ENCODE assay signal across 25 cellular contexts in the genomic region with DNA sequence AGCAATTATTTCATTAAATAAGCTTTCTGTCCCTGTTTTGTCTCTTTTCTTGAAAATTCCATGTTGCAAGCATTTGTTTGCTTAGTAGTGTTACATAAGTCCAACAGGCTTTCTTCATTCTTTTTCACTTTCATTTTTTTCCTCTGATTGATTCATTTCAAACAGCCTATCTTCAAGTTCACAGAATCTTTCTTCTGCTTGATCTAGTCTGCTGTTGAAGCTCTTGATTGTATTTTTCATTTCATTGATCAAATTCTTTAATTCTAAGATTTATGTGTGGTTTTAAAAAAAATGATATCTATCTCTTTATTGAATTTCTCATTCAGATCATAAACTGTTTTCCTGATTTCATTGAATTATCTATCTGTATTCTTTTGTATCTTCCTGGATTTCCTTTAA. TPM values are rescaled to one million over a fixed set of nuclear protein-coding genes. Genes with fewer than 3 reads are reported as not detected.
A peak's percentile ranks its signal among the peaks of the same experiment; 100 is the strongest.
DNase-seq lines count a peak whose midpoint lies in the region; ATAC-seq, FAIRE-seq and TF ChIP-seq lines count a peak whose summit lies in the region.
"Had no signal": no experiment of that assay in that cellular context is flagged by ENCODE, and none has a peak within 500 bp of the region (broad histone marks: within the 10 kb centered on the region; RNA-seq: fewer than 3 reads in every experiment).

No MANE protein-coding gene starts in this region.

- H3K27me3 Mint-ChIP-seq in activated CD8-positive, alpha-beta T cell treated with anti-CD3 and anti-CD28 coated beads, Interleukin-2, amount 10 ng/mL, durations not matched to agents 7 days and 5 days (ENCODE audit: low read depth): peaks cover 36% of the 10 kb centered on the region
- peaks cover 34% of the 10 kb centered on the region for H3K27me3 Mint-ChIP-seq in stimulated activated memory B cell treated with anti-CD40 and anti-IgM and Interleukin-4, amounts not matched to agents 10 μg/mL and 1 μg/mL and 100 μg/mL, for 72 hours

- H3K4me3 ChIP-seq in HepG2 (replicated peaks in 1 of 3; ENCODE audit: insufficient read depth in 1 of 3, low read depth in 2 of 3, low read length in 3 of 3): no peak overlapping the region
- no peak overlapping the region for H3K4me3 ChIP-seq in right lobe of liver
- no peak overlapping the region for H3K4me3 ChIP-seq in kidney (ENCODE audit: low read length in 2 of 2)
- H3K4me3 ChIP-seq: A549; BLaER1 treated with 17β-estradiol and CSF1 and Interleukin-3, amounts not matched to agents 10 nM and 100 nM; GM12878; GM23338 had no signal

- intact Hi-C loops in HepG2 (cut with micrococcal nuclease; ENCODE audit: unreplicated experiment): no loop called here
- intact Hi-C loops in right lobe of liver (cut with DNase I): no loop called here
- intact Hi-C loops in kidney (cut with DNase I): no loop called here

- H3K4me1 ChIP-seq in HepG2 (ENCODE audit: insufficient read depth, low read length): no peaks in the 10 kb centered on the region
- no peaks in the 10 kb centered on the region for H3K4me1 ChIP-seq in right lobe of liver
- H3K4me1 ChIP-seq in kidney (ENCODE audit: control insufficient read depth in 1 of 2, insufficient read depth in 1 of 2, low read depth in 1 of 2, low read length in 2 of 2): no peaks in the 10 kb centered on the region
- H3K4me1 ChIP-seq: A549, BE2C had no signal

- H2AFZ ChIP-seq in HepG2 (ENCODE audit: low read length): no peak overlapping the region
- H2AFZ ChIP-seq: GM23338 had no signal

- H3K27me3 ChIP-seq in HepG2 (ENCODE audit: control insufficient read depth in 1 of 2, insufficient read depth in 2 of 2, low read length in 2 of 2): peaks cover 0 to 3% of the 10 kb centered on the region in 2 experiments; a peak in 1 of 5 replicates
- H3K27me3 ChIP-seq in right lobe of liver: no peaks in the 10 kb centered on the region
- H3K27me3 ChIP-seq: BE2C; BLaER1 treated with 17β-estradiol and CSF1 and Interleukin-3, amounts not matched to agents 10 nM and 100 nM had no signal

- peaks cover 9% of the 10 kb centered on the region for H3K9me3 Mint-ChIP-seq in activated CD8-positive, alpha-beta T cell treated with anti-CD3 and anti-CD28 coated beads, Interleukin-2, amount 10 ng/mL, durations not matched to agents 7 days and 5 days (ENCODE audit: insufficient read depth)
- H3K9me3 Mint-ChIP-seq in stimulated activated memory B cell treated with anti-CD40 and anti-IgM and Interleukin-4, amounts not matched to agents 10 μg/mL and 1 μg/mL and 100 μg/mL, for 72 hours: peaks cover 17% of the 10 kb centered on the region

- POLR2A ChIA-PET in HepG2 (lab: Yijun Ruan, JAX): no interaction called here
- POLR2A ChIA-PET in activated CD8-positive, alpha-beta T cell treated with anti-CD3 and anti-CD28 coated beads, Interleukin-2, amount 10 ng/mL, durations not matched to agents 7 days and 5 days (lab: Charles Lee): no interaction called here

- H3K36me3 ChIP-seq in HepG2 (replicated peaks in 1 of 2; ENCODE audit: control insufficient read depth in 1 of 2, insufficient read depth in 2 of 2, low read length in 2 of 2): no peaks in the 10 kb centered on the region
- no peaks in the 10 kb centered on the region for H3K36me3 ChIP-seq in right lobe of liver
- H3K36me3 ChIP-seq in kidney (ENCODE audit: control insufficient read depth in 1 of 2, insufficient read depth in 2 of 2, low read length in 2 of 2): no peaks in the 10 kb centered on the region
- H3K36me3 ChIP-seq: BE2C had no signal

- H3K4me2 ChIP-seq in HepG2 (ENCODE audit: low read depth, low read length): no peak overlapping the region
- H3K4me2 ChIP-seq: A549; BLaER1 treated with 17β-estradiol and CSF1 and Interleukin-3, amounts not matched to agents 10 nM and 100 nM; GM23338 had no signal

- H4K20me1 ChIP-seq in HepG2 (ENCODE audit: insufficient read depth, low read length): no peaks in the 10 kb centered on the region
- H4K20me1 ChIP-seq: BLaER1 treated with 17β-estradiol and CSF1 and Interleukin-3, amounts not matched to agents 10 nM and 100 nM had no signal

- FAIRE-seq in HepG2 (lab: Jason Lieb, UNC) (no peak), RCC 7860 (lab: Jason Lieb, UNC) (peak; percentile 34), kidney (lab: Jason Lieb, UNC) (peak; percentile 17)
- FAIRE-seq: A549, D721Med, GM12878, GM19239 had no signal

- TF ChIP-seq POLR2A in HepG2 (IDR thresholded peaks at IDR 0.05; ENCODE audit: insufficient read depth in 1 of 2, low read depth in 2 of 2, low read length in 2 of 2) (no peak), right lobe of liver (IDR thresholded peaks at IDR 0.05) (no peak)

- no peaks in the 10 kb centered on the region for H3K36me3 Mint-ChIP-seq in activated CD8-positive, alpha-beta T cell treated with anti-CD3 and anti-CD28 coated beads, Interleukin-2, amount 10 ng/mL, durations not matched to agents 7 days and 5 days (ENCODE audit: low read depth)
- H3K36me3 Mint-ChIP-seq in stimulated activated memory B cell treated with anti-CD40 and anti-IgM and Interleukin-4, amounts not matched to agents 10 μg/mL and 1 μg/mL and 100 μg/mL, for 72 hours: no peaks in the 10 kb centered on the region
- H3K36me3 Mint-ChIP-seq: CD14-positive monocyte had no signal

- no TSS peak for BruUV-seq in HepG2 (replicated peaks; lab: Mats Ljungman, UMichigan)

- in situ Hi-C loops in HepG2 (cut with HindIII; ENCODE audit: extremely low pct_ligation_motif_present, low pct_unique_long_range_greater_than_20kb): no loop called here

- H3K27ac ChIP-seq in HepG2 (ENCODE audit: extremely low read length, insufficient read depth, low read length): no peak overlapping the region
- no peak overlapping the region for H3K27ac ChIP-seq in right lobe of liver
- H3K27ac ChIP-seq in kidney (ENCODE audit: low read depth in 2 of 2, low read length in 2 of 2): no peak overlapping the region
- H3K27ac ChIP-seq: A549; BLaER1 treated with 17β-estradiol and CSF1 and Interleukin-3, amounts not matched to agents 10 nM and 100 nM had no signal

- no peak overlapping the region for H3K4me3 Mint-ChIP-seq in activated CD8-positive, alpha-beta T cell treated with anti-CD3 and anti-CD28 coated beads, Interleukin-2, amount 10 ng/mL, durations not matched to agents 7 days and 5 days
- H3K4me3 Mint-ChIP-seq in stimulated activated memory B cell treated with anti-CD40 and anti-IgM and Interleukin-4, amounts not matched to agents 10 μg/mL and 1 μg/mL and 100 μg/mL, for 72 hours: no peak overlapping the region
- H3K4me3 Mint-ChIP-seq: CD14-positive monocyte; CD4-positive, alpha-beta T cell; CD8-positive, alpha-beta memory T cell; GM23338; H9 had no signal

- TF ChIP-seq EP300 in HepG2 (IDR thresholded peaks at IDR 0.05; ENCODE audit: low read depth in 2 of 2, low read length in 2 of 2) (no peak), HepG2 (CRISPR knock-in tag; IDR thresholded peaks at IDR 0.05; ENCODE audit: borderline replicate concordance) (no peak)

- DNase-seq in HepG2 (ENCODE audit: low spot score) (no peak), right lobe of liver (no peak), RCC 7860 (ENCODE audit: low spot score) (no peak), kidney (no peak)
- DNase-seq in activated CD8-positive, alpha-beta T cell treated with anti-CD3 and anti-CD28 coated beads, Interleukin-2, amount 10 ng/mL, durations not matched to agents 7 days and 5 days: no peak
- DNase-seq: 8988T; ACHN; AML-193; BE2C; CD4-positive, alpha-beta T cell; CD8-positive, alpha-beta memory T cell; DMS 273 treated with DMSO at 0.1 percent for 48 hours; DMS79; EL; GDM1; H9 had no signal

- no peak overlapping the region for H3K27ac Mint-ChIP-seq in activated CD8-positive, alpha-beta T cell treated with anti-CD3 and anti-CD28 coated beads, Interleukin-2, amount 10 ng/mL, durations not matched to agents 7 days and 5 days
- no peak overlapping the region for H3K27ac Mint-ChIP-seq in stimulated activated memory B cell treated with anti-CD40 and anti-IgM and Interleukin-4, amounts not matched to agents 10 μg/mL and 1 μg/mL and 100 μg/mL, for 72 hours
- H3K27ac Mint-ChIP-seq: CD14-positive monocyte; CD4-positive, alpha-beta T cell; CD8-positive, alpha-beta memory T cell; GM23338; H9 had no signal

- no peak for TF ChIP-seq RAD21 in HepG2 (CRISPR knock-in tag; IDR thresholded peaks at IDR 0.05)

- H3K79me2 ChIP-seq in HepG2 (ENCODE audit: insufficient read depth, low read length): no peaks in the 10 kb centered on the region

- no peak for TF ChIP-seq CTCF in HepG2 (CRISPR knock-in tag; IDR thresholded peaks at IDR 0.05)
- no peak for TF ChIP-seq CTCF in right lobe of liver (IDR thresholded peaks at IDR 0.05)
- TF ChIP-seq CTCF in kidney (IDR thresholded peaks at IDR 0.05; ENCODE audit: borderline replicate concordance, extremely low read depth, insufficient read depth): no peak

- H3K4me1 Mint-ChIP-seq in activated CD8-positive, alpha-beta T cell treated with anti-CD3 and anti-CD28 coated beads, Interleukin-2, amount 10 ng/mL, durations not matched to agents 7 days and 5 days (ENCODE audit: low read depth): no peaks in the 10 kb centered on the region
- no peaks in the 10 kb centered on the region for H3K4me1 Mint-ChIP-seq in stimulated activated memory B cell treated with anti-CD40 and anti-IgM and Interleukin-4, amounts not matched to agents 10 μg/mL and 1 μg/mL and 100 μg/mL, for 72 hours
- H3K4me1 Mint-ChIP-seq: CD8-positive, alpha-beta memory T cell had no signal

- H3K9ac ChIP-seq in HepG2 (ENCODE audit: insufficient read depth, low read depth, low read length) (no peak overlapping the region), kidney (ENCODE audit: low read length in 2 of 2) (no peak overlapping the region)
- H3K9ac ChIP-seq: BLaER1 treated with 17β-estradiol and CSF1 and Interleukin-3, amounts not matched to agents 10 nM and 100 nM had no signal

- ATAC-seq in HepG2: no peak
- no peak for ATAC-seq in right lobe of liver
- ATAC-seq in activated CD8-positive, alpha-beta T cell treated with anti-CD3 and anti-CD28 coated beads, Interleukin-2, amount 10 ng/mL, durations not matched to agents 7 days and 5 days: no peak
- no peak for ATAC-seq in HG03159 (IDR thresholded peaks at IDR 0.05; ENCODE audit: unreplicated experiment)
- ATAC-seq in stimulated activated memory B cell treated with anti-CD40 and anti-IgM and Interleukin-4, amounts not matched to agents 10 μg/mL and 1 μg/mL and 100 μg/mL, for 72 hours: no peak
- ATAC-seq: A549, GM12878, GM23338 had no signal

- CTCF ChIA-PET in HepG2 (lab: Yijun Ruan, JAX; ENCODE audit: low intra/inter-chr PET ratio, low total read pairs): no interaction called here
- CTCF ChIA-PET in activated CD8-positive, alpha-beta T cell treated with anti-CD3 and anti-CD28 coated beads, Interleukin-2, amount 10 ng/mL, durations not matched to agents 7 days and 5 days (lab: Charles Lee): interaction anchor here (1.3 kb wide), 1 partner anchor 15 kb away, joined by 3 read pairs; no protein-coding TSS in a partner anchor

- H3K9me3 ChIP-seq in HepG2 (ENCODE audit: low read length) (no peaks in the 10 kb centered on the region), right lobe of liver (no peaks in the 10 kb centered on the region), kidney (ENCODE audit: control insufficient read depth in 1 of 2, low read length in 2 of 2) (peaks cover 0 to 13% of the 10 kb centered on the region in 2 donors)
- H3K9me3 ChIP-seq: BE2C had no signal

RNA-seq across cellular contexts. Expression of gene NFIL3, which starts 20.4 kb away (rescaled TPM):
- 46.6 and 64.2 TPM in 2 replicates for total RNA-seq in HepG2 (2016; rRNA removed; fragmentation: Illumina TruSeq; extraction: Trizol)
- 18.6 and 18.8 TPM in 2 replicates for total RNA-seq in HepG2 (2016; cell fraction: cytosol; rRNA removed; fragmentation: Illumina TruSeq; extraction: Trizol; ENCODE audit: low read depth)
- total RNA-seq in HepG2 (2016; cell fraction: insoluble cytoplasmic fraction; rRNA removed; fragmentation: Illumina TruSeq; extraction: Trizol): 47.3 and 58.6 TPM in 2 replicates
- total RNA-seq in HepG2 (2016; cell fraction: membrane; rRNA removed; fragmentation: Illumina TruSeq; extraction: Trizol): 51.6 and 55.2 TPM in 2 replicates
- 40.8 and 41.0 TPM in 2 replicates for total RNA-seq in HepG2 (2016; cell fraction: nucleus; rRNA removed; fragmentation: Illumina TruSeq; extraction: Trizol)
- 53.3 and 54.2 TPM in 2 replicates for polyA plus RNA-seq in HepG2 (2011; rRNA removed)
- polyA plus RNA-seq in HepG2 (2011; cell fraction: cytosol; rRNA removed): 29.8 and 53.6 TPM in 2 replicates
- 29.7 and 44.8 TPM in 2 replicates for polyA plus RNA-seq in HepG2 (2011; cell fraction: nucleus; rRNA removed)
- polyA plus RNA-seq in HepG2 (2012): 130 and 149 TPM in 2 replicates
- 17.0 and 17.2 TPM in 2 replicates for polyA plus RNA-seq in HepG2 (2016; cell fraction: cytosol; fragmentation: Illumina TruSeq; extraction: Trizol; ENCODE audit: low read depth)
- polyA plus RNA-seq in HepG2 (2016; cell fraction: insoluble cytoplasmic fraction; fragmentation: Illumina TruSeq; extraction: Trizol; ENCODE audit: low read depth): 63.4 and 71.3 TPM in 2 replicates
- 31.4 and 33.0 TPM in 2 replicates for polyA plus RNA-seq in HepG2 (2016; cell fraction: membrane; fragmentation: Illumina TruSeq; extraction: Trizol; ENCODE audit: low read depth)
- 62.8 and 69.5 TPM in 2 replicates for polyA plus RNA-seq in HepG2 (2016; cell fraction: nucleus; fragmentation: Illumina TruSeq; extraction: Trizol; ENCODE audit: insufficient read depth, low read depth)
- polyA minus RNA-seq in HepG2 (2011; rRNA and poly(A)+ RNA removed; ENCODE audit: low replicate concordance): 5.0 and 22.1 TPM in 2 replicates
- polyA minus RNA-seq in HepG2 (2011; cell fraction: cytosol; rRNA and poly(A)+ RNA removed): 62.9 and 76.1 TPM in 2 replicates
- 40.8 and 68.5 TPM in 2 replicates for polyA minus RNA-seq in HepG2 (2011; cell fraction: nucleus; rRNA and poly(A)+ RNA removed)
- 10 to 100 TPM; 16.0 to 55.4 (median 25.6) TPM for total RNA-seq in right lobe of liver
- 31.3 TPM for total RNA-seq in kidney
- 16.7 TPM for polyA plus RNA-seq in kidney (ENCODE audit: insufficient read depth, low read depth, low replicate concordance)
- 10 to 100 TPM; 38.1 to 39.5 TPM for total RNA-seq in activated CD8-positive, alpha-beta T cell treated with anti-CD3 and anti-CD28 coated beads, Interleukin-2, amount 10 ng/mL, durations not matched to agents 7 days and 5 days
